1 cellular context compared by ENCODE assay signal in the genomic region with DNA sequence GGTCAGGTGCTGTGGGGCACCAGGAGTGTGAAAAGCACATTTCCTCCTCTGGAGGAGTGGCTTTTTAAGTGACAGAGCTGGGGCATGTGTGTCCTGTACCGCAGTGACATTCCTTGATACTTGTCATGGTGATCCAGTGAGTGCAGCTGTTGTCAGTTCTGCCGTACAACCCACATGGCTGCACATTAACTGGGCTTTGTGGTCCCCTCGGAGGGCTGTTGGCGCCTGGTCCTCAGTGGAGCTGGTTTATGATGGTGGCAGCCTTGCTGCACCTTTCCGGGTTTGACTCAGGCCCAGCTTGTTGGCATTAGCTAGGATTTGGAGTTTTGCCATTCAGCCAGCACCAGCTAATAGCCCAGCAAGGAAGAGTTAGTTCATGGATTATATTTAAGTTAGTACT.
TF ChIP-seq lines count a peak whose summit lies in the region.

No MANE protein-coding gene starts in this region.

TF ChIP-seq in H1, 55 proteins besides CTCF, POLR2A, EP300 and RAD21:
- TF ChIP-seq BCL11A (IDR thresholded peaks at IDR 0.05; ENCODE audit: low read depth in 2 of 2, low read length in 2 of 2), result no peak
- no peak for TF ChIP-seq POU5F1 (IDR thresholded peaks at IDR 0.05; ENCODE audit: low read depth, low read length)
- no peak for TF ChIP-seq CHD1 (IDR thresholded peaks at IDR 0.05; ENCODE audit: low read depth, low read length)
- TF ChIP-seq, protein P1, sequence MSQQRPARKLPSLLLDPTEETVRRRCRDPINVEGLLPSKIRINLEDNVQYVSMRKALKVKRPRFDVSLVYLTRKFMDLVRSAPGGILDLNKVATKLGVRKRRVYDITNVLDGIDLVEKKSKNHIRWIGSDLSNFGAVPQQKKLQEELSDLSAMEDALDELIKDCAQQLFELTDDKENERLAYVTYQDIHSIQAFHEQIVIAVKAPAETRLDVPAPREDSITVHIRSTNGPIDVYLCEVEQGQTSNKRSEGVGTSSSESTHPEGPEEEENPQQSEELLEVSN (IDR thresholded peaks at IDR 0.05), result no peak
- TF ChIP-seq KDM4A (IDR thresholded peaks at IDR 0.05; ENCODE audit: low read depth, low read length, severe bottlenecking), result no peak
- no peak for TF ChIP-seq EGR1 (IDR thresholded peaks at IDR 0.05; ENCODE audit: borderline replicate concordance, low read depth, low read length)
- no peak for TF ChIP-seq ZNF274 (IDR thresholded peaks at IDR 0.05; ENCODE audit: borderline replicate concordance, extremely low read depth, low read length)
- no peak for TF ChIP-seq SAP30 (IDR thresholded peaks at IDR 0.05; ENCODE audit: insufficient read depth, insufficient replicate concordance, low read length)
- TF ChIP-seq TEAD4 (IDR thresholded peaks at IDR 0.05; ENCODE audit: low read depth, low read length), result no peak
- TF ChIP-seq CHD2 (IDR thresholded peaks at IDR 0.05; ENCODE audit: low read length), result no peak
